8 cellular contexts compared by ENCODE assay signal in genomic region chr1:27299385-27300252, GRCh38. TPM values are rescaled to one million over a fixed set of nuclear protein-coding genes. Genes with fewer than 3 reads are reported as not detected.
DNase-seq lines count a peak whose midpoint lies in the region; TF ChIP-seq lines count a peak whose summit lies in the region.

No MANE protein-coding gene starts in this region.

- H3K4me3 ChIP-seq in kidney epithelial cell (ENCODE audit: low read depth, low read length), result no peak overlapping the region
- no peak overlapping the region for H3K4me3 ChIP-seq in stomach smooth muscle (ENCODE audit: low read length in 2 of 2)

- no peaks in the 10 kb centered on the region for H3K9me3 ChIP-seq in stomach smooth muscle (ENCODE audit: control insufficient read depth in 2 of 2, low read length in 2 of 2)

- H3K36me3 ChIP-seq in kidney epithelial cell (ENCODE audit: control insufficient read depth, insufficient read depth, low read length), result no peaks in the 10 kb centered on the region
- peaks cover 33 to 43% of the 10 kb centered on the region in 2 donors for H3K36me3 ChIP-seq in stomach smooth muscle (ENCODE audit: control insufficient read depth in 2 of 2, insufficient read depth in 2 of 2, low read length in 2 of 2)

- H3K27ac ChIP-seq in caudate nucleus (ENCODE audit: low read depth, low read length) (peak overlapping the region; percentile 37), stomach smooth muscle (ENCODE audit: low read length) (peak overlapping the region; percentile 94)

- H3K27me3 ChIP-seq in kidney epithelial cell (ENCODE audit: control insufficient read depth, insufficient read depth, low read length) (no peaks in the 10 kb centered on the region), stomach smooth muscle (ENCODE audit: control insufficient read depth in 1 of 2, insufficient read depth in 2 of 2, low read length in 2 of 2) (no peaks in the 10 kb centered on the region)

- TF ChIP-seq CTCF in kidney epithelial cell (IDR thresholded peaks at IDR 0.05; ENCODE audit: insufficient read depth, low read length, poor library complexity, severe bottlenecking), result no peak

- DNase-seq in NCI-H1092 treated with DMSO at 0.1 percent for 48 hours (lab: John Stamatoyannopoulos, UW), result peak; percentile 31
- no peak for DNase-seq in NCI-H1092 (lab: John Stamatoyannopoulos, UW)
- DNase-seq in caudate nucleus (lab: John Stamatoyannopoulos, UW), result peak in 25 of 61 donors; percentile 2 to 95 (median 25)
- peak; percentile 71 for DNase-seq in kidney epithelial cell (ENCODE audit: low read depth)
- DNase-seq in activated gamma-delta T cell (lab: John Stamatoyannopoulos, UW), result no peak
- DNase-seq in NCI-H187 treated with DMSO at 0.1 percent for 48 hours (lab: John Stamatoyannopoulos, UW), result no peak
- DNase-seq in NCI-H524 treated with DMSO at 0.1 percent for 48 hours (lab: John Stamatoyannopoulos, UW), result no peak

- peak overlapping the region; percentile 59 to 69 for H3K9ac ChIP-seq in stomach smooth muscle (ENCODE audit: low read length in 2 of 2)

- H3K4me1 ChIP-seq in stomach smooth muscle (ENCODE audit: control insufficient read depth, insufficient read depth, low read length), result peaks cover 43% of the 10 kb centered on the region

RNA-seq across cellular contexts. Expression of gene TMEM222, which starts 22.3 kb away (rescaled TPM):
- total RNA-seq in kidney epithelial cell, result 27.5 and 43.6 TPM in 2 replicates

RNA-seq across cellular contexts. Expression of gene SYTL1, which starts 42.2 kb away (rescaled TPM):
- total RNA-seq in kidney epithelial cell, result 40.3 and 47.2 TPM in 2 replicates

Comparison
In these comparisons a context has a peak if more than half of its experiments do, and no peak if none do; other contexts are left out.
1. DNase-seq: peak in NCI-H1092 treated with DMSO at 0.1 percent for 48 hours (single experiment) and kidney epithelial cell (single experiment); none in NCI-H1092 (single experiment), activated gamma-delta T cell (single experiment), NCI-H187 treated with DMSO at 0.1 percent for 48 hours (single experiment) and NCI-H524 treated with DMSO at 0.1 percent for 48 hours (single experiment).